22 cellular contexts compared by ENCODE assay signal in the genomic region with DNA sequence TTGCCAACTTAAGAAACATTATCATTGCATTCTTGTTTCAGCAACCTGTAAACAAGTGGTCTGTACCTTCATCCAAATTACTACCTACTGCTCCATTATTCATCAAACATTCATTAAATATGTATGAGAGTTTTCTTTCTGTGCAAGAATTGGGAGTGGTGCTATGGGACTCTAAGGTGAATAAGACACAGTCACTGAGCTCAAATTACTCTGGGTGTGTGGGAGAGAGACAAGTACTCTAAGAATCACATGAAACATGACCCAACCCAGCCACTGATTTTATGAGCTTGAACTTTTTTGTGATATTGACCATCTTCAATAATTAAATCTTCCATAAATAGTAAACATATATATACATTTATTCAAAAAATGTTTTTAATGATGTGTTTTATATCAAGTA.
DNase-seq lines count a peak whose midpoint lies in the region; ATAC-seq, FAIRE-seq and TF ChIP-seq lines count a peak whose summit lies in the region.
"Had no signal": no experiment of that assay in that cellular context is flagged by ENCODE, and none has a peak within 500 bp of the region (broad histone marks: within the 10 kb centered on the region; RNA-seq: fewer than 3 reads in every experiment).

No MANE protein-coding gene starts in this region.

- no peak overlapping the region for H3K27ac ChIP-seq in PC-3 (ENCODE audit: low read length)

- H3K36me3 ChIP-seq in PC-3 (ENCODE audit: low read depth, low read length) = no peaks in the 10 kb centered on the region
- H3K36me3 ChIP-seq: BE2C had no signal

- DNase-seq in DMS79 treated with DMSO at 0.1 percent for 48 hours (lab: John Stamatoyannopoulos, UW) (peak; percentile 12), DMS79 (lab: John Stamatoyannopoulos, UW) (no peak), GM19239 (ENCODE audit: insufficient read length, low spot score) (no peak), PC-3 (peak; percentile 66), left kidney (ENCODE audit: low read depth, low spot score) (peak; percentile 68), NCI-H1092 (lab: John Stamatoyannopoulos, UW) (no peak)
- DNase-seq in activated CD4-positive, CD25-positive, alpha-beta regulatory T cell (lab: John Stamatoyannopoulos, UW) = no peak
- DNase-seq: BE2C; Caco-2; CD4-positive, CD25-positive, alpha-beta regulatory T cell; DND-41; HFFc6; Kasumi-1; MM.1S; NCI-H1092 treated with DMSO at 0.1 percent for 48 hours; NCI-H1694 treated with DMSO at 0.1 percent for 48 hours; NCI-H446; NCI-H82; RPMI8226; T-helper 1 cell had no signal

- no peaks in the 10 kb centered on the region for H4K20me1 ChIP-seq in PC-3 (ENCODE audit: low read length)

- CTCF ChIA-PET in PC-3 (lab: Charles Lee) = no interaction called here

- no peak overlapping the region for H3K4me3 ChIP-seq in PC-3 (ENCODE audit: low read length)

- H3K9me2 ChIP-seq in PC-3 (replicated peaks; ENCODE audit: low read length) = no peaks in the 10 kb centered on the region

- no TSS peak for BruUV-seq in PC-3 (replicated peaks; lab: Mats Ljungman, UMichigan)

- no peak overlapping the region for H3K4me2 ChIP-seq in PC-3 (ENCODE audit: low read length)

- no peak for TF ChIP-seq CTCF in PC-3 (conservative IDR thresholded peaks at IDR 0.05; ENCODE audit: low read depth, low read length)

- POLR2A ChIA-PET in PC-3 (lab: Charles Lee; ENCODE audit: unreplicated experiment) = no interaction called here

- intact Hi-C loops in PC-3 (cut with micrococcal nuclease) = no loop called here

- no peak overlapping the region for H2AFZ ChIP-seq in PC-3 (ENCODE audit: low read length)

- peak; percentile 65 for FAIRE-seq in GM19239 (lab: Jason Lieb, UNC)
- FAIRE-seq: H54 had no signal

- H3K79me2 ChIP-seq in PC-3 (ENCODE audit: low read length) = no peaks in the 10 kb centered on the region

- ATAC-seq in PC-3 = peak; percentile 95
- no peak for ATAC-seq in GM18517 (IDR thresholded peaks at IDR 0.05; ENCODE audit: unreplicated experiment)

- H3K9me3 ChIP-seq in PC-3 (ENCODE audit: low read length) = no peaks in the 10 kb centered on the region
- H3K9me3 ChIP-seq: BE2C, Caco-2 had no signal

- no peaks in the 10 kb centered on the region for H3K27me3 ChIP-seq in PC-3 (ENCODE audit: low read length)
- H3K27me3 ChIP-seq: BE2C had no signal

- H3K9ac ChIP-seq in PC-3 (ENCODE audit: low read length) = no peak overlapping the region

- H3K4me1 ChIP-seq in PC-3 (ENCODE audit: insufficient read depth, low read length) = peaks cover 10% of the 10 kb centered on the region
- H3K4me1 ChIP-seq: BE2C, Caco-2 had no signal

- no peaks in the 10 kb centered on the region for H3F3A ChIP-seq in PC-3 (ENCODE audit: low read length, unreplicated experiment)

Comparison
In these comparisons a context has a peak if more than half of its experiments do, and no peak if none do; other contexts are left out.
1. DNase-seq: peak in DMS79 treated with DMSO at 0.1 percent for 48 hours (single experiment), PC-3 (single experiment) and left kidney (single experiment); none in DMS79 (single experiment), GM19239 (single experiment), NCI-H1092 (single experiment) and activated CD4-positive, CD25-positive, alpha-beta regulatory T cell (0 of 4).